In the genomic region with DNA sequence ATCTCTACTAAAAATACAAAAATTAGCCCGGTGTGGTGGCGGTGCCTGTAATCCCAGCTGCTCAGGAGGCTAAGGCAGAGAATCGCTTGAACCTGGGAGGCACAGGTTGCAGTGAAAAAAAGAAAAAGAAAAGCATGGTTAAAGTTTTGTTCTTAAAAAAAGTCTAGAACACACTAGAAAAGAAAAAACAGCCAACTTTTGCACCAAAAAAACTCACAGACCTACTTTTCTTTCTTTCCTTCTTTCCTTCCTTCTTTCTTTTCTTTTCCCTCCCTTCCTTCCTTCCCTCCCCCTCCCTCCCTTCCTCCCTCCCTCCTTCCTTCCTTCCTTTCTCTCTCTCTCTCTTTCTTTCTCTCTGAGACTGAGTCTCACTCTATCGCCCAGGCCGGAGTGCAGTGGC, we compare ENCODE assay signal across 11 cellular contexts.
"Had no signal": no experiment of that assay in that cellular context is flagged by ENCODE, and none has a peak within 500 bp of the region (broad histone marks: within the 10 kb centered on the region; RNA-seq: fewer than 3 reads in every experiment).

No MANE protein-coding gene starts in this region.

- H3K36me3 ChIP-seq: HAP-1 had no signal

- FAIRE-seq: H1, H54 had no signal

- H3K4me3 ChIP-seq: GM23248, GM23338, HAP-1 had no signal

- ATAC-seq: GM23338, HCT116 had no signal

- H3K27ac Mint-ChIP-seq: GM23338, H9, HFFc6 had no signal

- H3K4me3 Mint-ChIP-seq: GM23338, H9, HFFc6 had no signal

- H2AFZ ChIP-seq: GM23248, GM23338 had no signal

- H3K9me3 ChIP-seq: HAP-1 had no signal

- DNase-seq: GM23248, GOT3, H7, H9, HCEC 1CT, HFFc6 had no signal

- H3K9ac ChIP-seq: GM23248 had no signal

- H3K9me3 Mint-ChIP-seq: GM23338, HFFc6 had no signal

- H3K4me2 ChIP-seq: GM23338 had no signal

- H3K27ac ChIP-seq: GM23248 had no signal
